ENCODE assay signal across 13 cellular contexts in the genomic region with DNA sequence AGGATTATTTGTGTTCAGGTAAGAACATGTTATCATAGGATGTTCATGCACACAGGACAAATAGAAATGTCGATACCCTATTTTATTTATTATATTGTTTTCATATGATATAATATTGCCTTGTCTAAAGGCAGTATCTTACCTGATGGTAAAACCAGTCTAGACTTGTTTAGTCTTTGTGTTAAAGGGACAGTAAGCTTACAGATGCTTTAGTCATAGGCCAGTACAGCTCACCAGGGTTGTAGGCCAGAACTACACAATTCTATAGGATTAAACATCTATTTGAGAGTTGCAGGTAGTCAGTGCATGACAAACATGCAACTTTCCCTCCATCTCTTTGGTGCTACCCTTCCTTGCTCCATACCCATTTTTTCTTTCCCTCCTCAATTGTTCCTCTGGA.
DNase-seq lines count a peak whose midpoint lies in the region; ATAC-seq and TF ChIP-seq lines count a peak whose summit lies in the region.
"Had no signal": no experiment of that assay in that cellular context is flagged by ENCODE, and none has a peak within 500 bp of the region (broad histone marks: within the 10 kb centered on the region; RNA-seq: fewer than 3 reads in every experiment).

No MANE protein-coding gene starts in this region.

- 95% methylated on average over 1 of the region's 1 CpG for WGBS in right cardiac atrium
- 93 to 97% methylated on average over 1 of the region's 1 CpG for WGBS in testis, 2 donors

- H3F3A ChIP-seq in neural cell (ENCODE audit: insufficient read depth, low read length, poor library complexity, severe bottlenecking) = no peaks in the 10 kb centered on the region

- ATAC-seq in right cardiac atrium (no peak), GM19351 (IDR thresholded peaks at IDR 0.05; ENCODE audit: unreplicated experiment) (no peak), HG03025 (IDR thresholded peaks at IDR 0.05; ENCODE audit: low FRiP score, unreplicated experiment) (no peak)
- ATAC-seq: CD8-positive, alpha-beta T cell had no signal

- no peaks in the 10 kb centered on the region for H4K20me1 ChIP-seq in neural cell (ENCODE audit: insufficient read depth)
- H4K20me1 ChIP-seq: BLaER1 had no signal

- no peaks in the 10 kb centered on the region for H3K36me3 ChIP-seq in cardiac muscle cell
- H3K36me3 ChIP-seq in neural cell (ENCODE audit: insufficient read depth, low read length) = no peaks in the 10 kb centered on the region
- H3K36me3 ChIP-seq in testis (ENCODE audit: low read depth, missing control alignments) = no peaks in the 10 kb centered on the region
- H3K36me3 ChIP-seq: BLaER1 had no signal

- no peaks in the 10 kb centered on the region for H3K9me3 ChIP-seq in cardiac muscle cell (ENCODE audit: low read depth)
- no peaks in the 10 kb centered on the region for H3K9me3 ChIP-seq in right cardiac atrium (ENCODE audit: control insufficient read depth, low read length)
- H3K9me3 ChIP-seq in neural cell (ENCODE audit: low read length) = no peaks in the 10 kb centered on the region
- H3K9me3 ChIP-seq in testis = no peaks in the 10 kb centered on the region
- H3K9me3 ChIP-seq: BLaER1 had no signal

- TF ChIP-seq RAD21 in neural cell (conservative IDR thresholded peaks at IDR 0.05) = no peak

- H3K27ac ChIP-seq in cardiac muscle cell (peak overlapping the region; percentile 11), right cardiac atrium (ENCODE audit: low read length) (no peak overlapping the region), neural cell (ENCODE audit: low read length) (peak overlapping the region; percentile 49), testis (no peak overlapping the region)
- H3K27ac ChIP-seq: BLaER1, KMS-11 had no signal

- H3K9ac ChIP-seq in neural cell (ENCODE audit: low read length) = no peak overlapping the region
- H3K9ac ChIP-seq: BLaER1, KMS-11 had no signal

- peaks cover 9% of the 10 kb centered on the region for H3K4me1 ChIP-seq in cardiac muscle cell (ENCODE audit: low read depth)
- H3K4me1 ChIP-seq in right cardiac atrium (ENCODE audit: control insufficient read depth, insufficient read depth, low read length) = no peaks in the 10 kb centered on the region
- no peaks in the 10 kb centered on the region for H3K4me1 ChIP-seq in testis
- H3K4me1 ChIP-seq: BLaER1 had no signal

- intact Hi-C loops in right cardiac atrium (cut with DNase I) = no loop called here
- intact Hi-C loops in testis (cut with DNase I; ENCODE audit: low total_unique reads) = no loop called here

- DNase-seq in cardiac muscle cell (ENCODE audit: low read depth in 1 of 2, low spot score in 1 of 2) = no peak
- DNase-seq in right cardiac atrium = no peak
- peak; percentile 76 for DNase-seq in epithelial cell of esophagus (ENCODE audit: low read depth)
- DNase-seq in testis = no peak
- DNase-seq in GM10248 (ENCODE audit: extremely low spot score) = no peak
- DNase-seq: 8988T; CD8-positive, alpha-beta T cell; NCI-H524 treated with DMSO at 0.1 percent for 48 hours had no signal

- TF ChIP-seq CTCF in cardiac muscle cell (IDR thresholded peaks at IDR 0.05; ENCODE audit: low read depth, low read length) (no peak), epithelial cell of esophagus (IDR thresholded peaks at IDR 0.05; ENCODE audit: insufficient read depth, low read depth, low read length, missing control alignments) (no peak), neural cell (IDR thresholded peaks at IDR 0.05; ENCODE audit: poor library complexity, severe bottlenecking) (no peak), testis (IDR thresholded peaks at IDR 0.05) (no peak), GM10248 (IDR thresholded peaks at IDR 0.05; ENCODE audit: control extremely low read depth, extremely low read depth, low read depth, missing control alignments) (no peak)

- peaks cover 12% of the 10 kb centered on the region for H3K79me2 ChIP-seq in neural cell (replicated peaks; ENCODE audit: insufficient read depth, low read length)

- no peak overlapping the region for H3K4me3 ChIP-seq in cardiac muscle cell
- no peak overlapping the region for H3K4me3 ChIP-seq in right cardiac atrium (ENCODE audit: low read length)
- H3K4me3 ChIP-seq in epithelial cell of esophagus (ENCODE audit: low read length) = no peak overlapping the region
- peak overlapping the region; percentile 35 for H3K4me3 ChIP-seq in neural cell (ENCODE audit: low read length)
- H3K4me3 ChIP-seq in testis = no peak overlapping the region
- H3K4me3 ChIP-seq: BLaER1 had no signal

- H3K27me3 ChIP-seq in cardiac muscle cell = no peaks in the 10 kb centered on the region
- no peaks in the 10 kb centered on the region for H3K27me3 ChIP-seq in right cardiac atrium (ENCODE audit: control insufficient read depth, insufficient read depth)
- H3K27me3 ChIP-seq in neural cell (ENCODE audit: insufficient read depth, low read depth, low read length) = no peaks in the 10 kb centered on the region
- H3K27me3 ChIP-seq in testis = no peaks in the 10 kb centered on the region
- H3K27me3 ChIP-seq: BLaER1 had no signal

- no peak for TF ChIP-seq POLR2A in testis (IDR thresholded peaks at IDR 0.05)

- no peak for TF ChIP-seq EP300 in neural cell (conservative IDR thresholded peaks at IDR 0.05; ENCODE audit: poor library complexity, severe bottlenecking)

- CTCF ChIA-PET in GM10248 (lab: Yijun Ruan, JAX) = interaction anchor here (1.2 to 1.3 kb wide), 2 partner anchors 17 to 26 kb away, joined by 3 to 4 read pairs; no protein-coding TSS in a partner anchor

- H3K4me2 ChIP-seq in neural cell (ENCODE audit: low read length) = peak overlapping the region; percentile 3
- H3K4me2 ChIP-seq: BLaER1, KMS-11 had no signal

- POLR2A ChIA-PET in GM10248 (lab: Yijun Ruan, JAX) = no interaction called here

- no peak overlapping the region for H2AFZ ChIP-seq in neural cell (ENCODE audit: low read depth, low read length)

- no peaks in the 10 kb centered on the region for H3K9me2 ChIP-seq in neural cell (ENCODE audit: insufficient read depth, low read length)

TF ChIP-seq in neural cell, 6 proteins besides CTCF, POLR2A, EP300 and RAD21:
- TF ChIP-seq, protein P1, sequence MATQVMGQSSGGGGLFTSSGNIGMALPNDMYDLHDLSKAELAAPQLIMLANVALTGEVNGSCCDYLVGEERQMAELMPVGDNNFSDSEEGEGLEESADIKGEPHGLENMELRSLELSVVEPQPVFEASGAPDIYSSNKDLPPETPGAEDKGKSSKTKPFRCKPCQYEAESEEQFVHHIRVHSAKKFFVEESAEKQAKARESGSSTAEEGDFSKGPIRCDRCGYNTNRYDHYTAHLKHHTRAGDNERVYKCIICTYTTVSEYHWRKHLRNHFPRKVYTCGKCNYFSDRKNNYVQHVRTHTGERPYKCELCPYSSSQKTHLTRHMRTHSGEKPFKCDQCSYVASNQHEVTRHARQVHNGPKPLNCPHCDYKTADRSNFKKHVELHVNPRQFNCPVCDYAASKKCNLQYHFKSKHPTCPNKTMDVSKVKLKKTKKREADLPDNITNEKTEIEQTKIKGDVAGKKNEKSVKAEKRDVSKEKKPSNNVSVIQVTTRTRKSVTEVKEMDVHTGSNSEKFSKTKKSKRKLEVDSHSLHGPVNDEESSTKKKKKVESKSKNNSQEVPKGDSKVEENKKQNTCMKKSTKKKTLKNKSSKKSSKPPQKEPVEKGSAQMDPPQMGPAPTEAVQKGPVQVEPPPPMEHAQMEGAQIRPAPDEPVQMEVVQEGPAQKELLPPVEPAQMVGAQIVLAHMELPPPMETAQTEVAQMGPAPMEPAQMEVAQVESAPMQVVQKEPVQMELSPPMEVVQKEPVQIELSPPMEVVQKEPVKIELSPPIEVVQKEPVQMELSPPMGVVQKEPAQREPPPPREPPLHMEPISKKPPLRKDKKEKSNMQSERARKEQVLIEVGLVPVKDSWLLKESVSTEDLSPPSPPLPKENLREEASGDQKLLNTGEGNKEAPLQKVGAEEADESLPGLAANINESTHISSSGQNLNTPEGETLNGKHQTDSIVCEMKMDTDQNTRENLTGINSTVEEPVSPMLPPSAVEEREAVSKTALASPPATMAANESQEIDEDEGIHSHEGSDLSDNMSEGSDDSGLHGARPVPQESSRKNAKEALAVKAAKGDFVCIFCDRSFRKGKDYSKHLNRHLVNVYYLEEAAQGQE (IDR thresholded peaks at IDR 0.05; ENCODE audit: borderline replicate concordance) = no peak
- TF ChIP-seq POLR2AphosphoS5 (IDR thresholded peaks at IDR 0.05) (no peak), SMC3 (conservative IDR thresholded peaks at IDR 0.05; ENCODE audit: poor library complexity) (no peak), TAF1 (IDR thresholded peaks at IDR 0.05; ENCODE audit: low read depth) (no peak), EZH2 (IDR thresholded peaks at IDR 0.05; ENCODE audit: borderline replicate concordance, insufficient read depth, low read length, poor library complexity, severe bottlenecking) (no peak), MXI1 (conservative IDR thresholded peaks at IDR 0.05; ENCODE audit: poor library complexity, severe bottlenecking) (no peak)

Comparison
In these comparisons a context has a peak if more than half of its experiments do, and no peak if none do; other contexts are left out.
1. H3K27ac ChIP-seq: peak in cardiac muscle cell (single experiment) and neural cell (single experiment); none in right cardiac atrium (single experiment) and testis (0 of 2).